ENCODE assay signal across 16 cellular contexts in genomic region chr1:32311709-32312393, GRCh38. TPM values are rescaled to one million over a fixed set of nuclear protein-coding genes. Genes with fewer than 3 reads are reported as not detected.
A peak's percentile ranks its signal among the peaks of the same experiment; 100 is the strongest.
DNase-seq lines count a peak whose midpoint lies in the region; ATAC-seq lines count a peak whose summit lies in the region.
"Had no signal": no experiment of that assay in that cellular context is flagged by ENCODE, and none has a peak within 500 bp of the region (broad histone marks: within the 10 kb centered on the region; RNA-seq: fewer than 3 reads in every experiment).

No MANE protein-coding gene starts in this region.

- POLR2A ChIA-PET in activated CD4-positive, alpha-beta T cell treated with anti-CD3 and anti-CD28 coated beads for 36 hours (lab: Charles Lee): interaction anchor here (0.5 to 1.2 kb wide), 2 partner anchors 19 to 108 kb away, joined by 3 read pairs; no protein-coding TSS in a partner anchor
- POLR2A ChIA-PET in T-cell (lab: Charles Lee): no interaction called here
- POLR2A ChIA-PET in naive thymus-derived CD8-positive, alpha-beta T cell (lab: Charles Lee): interaction anchor here (1.0 kb wide), 1 partner anchor 10 kb away, joined by 3 read pairs; no protein-coding TSS in a partner anchor

- CTCF ChIA-PET in activated CD4-positive, alpha-beta T cell treated with anti-CD3 and anti-CD28 coated beads for 36 hours (lab: Charles Lee): interaction anchor here (1.0 to 1.2 kb wide), 2 partner anchors 9 to 10 kb away, joined by 4 read pairs; no protein-coding TSS in a partner anchor
- CTCF ChIA-PET in T-cell (lab: Charles Lee): interaction anchor here in 1 of 2 donors (1.2 kb wide), 1 partner anchor 10 kb away, joined by 3 read pairs; no protein-coding TSS in a partner anchor

- no peak for DNase-seq in activated CD4-positive, alpha-beta T cell treated with anti-CD3 and anti-CD28 coated beads for 36 hours
- no peak for DNase-seq in activated CD4-positive, alpha-beta T cell treated with anti-CD3 and anti-CD28 coated beads, Interleukin-2, amount 50 U/mL, for 1 hour
- DNase-seq in DMS79 treated with DMSO at 0.1 percent for 48 hours (lab: John Stamatoyannopoulos, UW) (peak; percentile 97), T-cell (no peak), A172 (ENCODE audit: low spot score) (no peak), NCI-H748 treated with DMSO at 0.1 percent for 48 hours (lab: John Stamatoyannopoulos, UW) (no peak)
- no peak for DNase-seq in naive thymus-derived CD8-positive, alpha-beta T cell
- DNase-seq in stimulated activated CD4-positive, alpha-beta T cell treated with anti-CD3 and anti-CD28 coated beads, Interleukin-12 subunit alpha, Interleukin-12 subunit beta, amount 100 ng/mL, for 4 hours: no peak
- DNase-seq: ACHN; activated CD4-positive, alpha-beta T cell treated with anti-CD3 and anti-CD28 coated beads for 1 hour; activated effector memory CD4-positive, alpha-beta T cell treated with Interleukin-2 at 50 U/mL for 16 hours; brain microvascular endothelial cell; effector CD4-positive, alpha-beta T cell; hippocampal formation; NCI-H526 had no signal

- peaks cover 49% of the 10 kb centered on the region for H3K4me1 Mint-ChIP-seq in activated CD4-positive, alpha-beta T cell treated with anti-CD3 and anti-CD28 coated beads for 36 hours
- H3K4me1 Mint-ChIP-seq in T-cell: peaks cover 62 to 70% (median 67%) of the 10 kb centered on the region in 3 donors
- peaks cover 29 to 69% (median 62%) of the 10 kb centered on the region in 4 donors for H3K4me1 Mint-ChIP-seq in naive thymus-derived CD8-positive, alpha-beta T cell

- intact Hi-C loops in activated CD4-positive, alpha-beta T cell treated with anti-CD3 and anti-CD28 coated beads for 36 hours (cut with DNase I, micrococcal nuclease): no loop called here

- peak; percentile 58 for ATAC-seq in activated CD4-positive, alpha-beta T cell treated with anti-CD3 and anti-CD28 coated beads for 36 hours
- ATAC-seq in T-cell (replicated peaks in 1 of 4): no peak
- no peak for ATAC-seq in naive thymus-derived CD8-positive, alpha-beta T cell
- ATAC-seq: left lobe of liver had no signal

- peaks cover 25% of the 10 kb centered on the region for H3K36me3 Mint-ChIP-seq in activated CD4-positive, alpha-beta T cell treated with anti-CD3 and anti-CD28 coated beads for 36 hours (ENCODE audit: low read depth)
- H3K36me3 Mint-ChIP-seq in T-cell: peaks cover 30% of the 10 kb centered on the region
- H3K36me3 Mint-ChIP-seq in naive thymus-derived CD8-positive, alpha-beta T cell: peaks cover 0 to 50% (median 0%) of the 10 kb centered on the region in 3 donors

- peak overlapping the region; percentile 77 for H3K27ac Mint-ChIP-seq in activated CD4-positive, alpha-beta T cell treated with anti-CD3 and anti-CD28 coated beads for 36 hours
- peak overlapping the region; percentile 40 to 84 for H3K27ac Mint-ChIP-seq in T-cell
- peak overlapping the region; percentile 15 to 88 (median 80) for H3K27ac Mint-ChIP-seq in naive thymus-derived CD8-positive, alpha-beta T cell

- no peaks in the 10 kb centered on the region for H3K9me3 Mint-ChIP-seq in activated CD4-positive, alpha-beta T cell treated with anti-CD3 and anti-CD28 coated beads for 36 hours (ENCODE audit: low read depth)
- H3K9me3 Mint-ChIP-seq in T-cell: no peaks in the 10 kb centered on the region
- H3K9me3 Mint-ChIP-seq in naive thymus-derived CD8-positive, alpha-beta T cell: no peaks in the 10 kb centered on the region

- no peak overlapping the region for H3K4me3 Mint-ChIP-seq in activated CD4-positive, alpha-beta T cell treated with anti-CD3 and anti-CD28 coated beads for 36 hours
- H3K4me3 Mint-ChIP-seq in T-cell: no peak overlapping the region
- peak overlapping the region in 1 of 10 donors; percentile 2 for H3K4me3 Mint-ChIP-seq in naive thymus-derived CD8-positive, alpha-beta T cell

- H3K27me3 Mint-ChIP-seq in activated CD4-positive, alpha-beta T cell treated with anti-CD3 and anti-CD28 coated beads for 36 hours: no peaks in the 10 kb centered on the region
- no peaks in the 10 kb centered on the region for H3K27me3 Mint-ChIP-seq in T-cell
- H3K27me3 Mint-ChIP-seq in naive thymus-derived CD8-positive, alpha-beta T cell: no peaks in the 10 kb centered on the region

RNA-seq across cellular contexts. Expression of gene HDAC1, which starts 20.0 kb away (rescaled TPM):
- 100 to 1,000 TPM; 132 to 146 TPM for total RNA-seq in activated CD4-positive, alpha-beta T cell treated with anti-CD3 and anti-CD28 coated beads for 36 hours
- 100 to 1,000 TPM; 117 to 153 (median 142) TPM for total RNA-seq in T-cell
- 100 to 1,000 TPM; 154 to 156 TPM for total RNA-seq in naive thymus-derived CD8-positive, alpha-beta T cell
- 100 to 1,000 TPM; 171 to 202 (median 173) TPM for polyA plus RNA-seq in naive thymus-derived CD8-positive, alpha-beta T cell
- 61.0 and 61.8 TPM in 2 replicates for total RNA-seq in A172 (2014; rRNA removed; shearing (Covaris generic))

RNA-seq across cellular contexts. Expression of gene MARCKSL1, which starts 24.2 kb away (rescaled TPM):
- 10 to 100 TPM; 27.0 to 29.3 TPM for total RNA-seq in activated CD4-positive, alpha-beta T cell treated with anti-CD3 and anti-CD28 coated beads for 36 hours
- 10 to 100 TPM; 28.1 to 46.5 (median 41.4) TPM for total RNA-seq in T-cell
- total RNA-seq in naive thymus-derived CD8-positive, alpha-beta T cell: 10 to 100 TPM; 39.1 to 41.1 TPM
- 10 to 100 TPM; 37.8 to 81.4 (median 72.7) TPM for polyA plus RNA-seq in naive thymus-derived CD8-positive, alpha-beta T cell
- total RNA-seq in A172 (2014; rRNA removed; shearing (Covaris generic)): 91.0 and 91.1 TPM in 2 replicates

RNA-seq across cellular contexts. Expression of gene FAM229A, which starts 50.4 kb away (rescaled TPM):
- total RNA-seq in activated CD4-positive, alpha-beta T cell treated with anti-CD3 and anti-CD28 coated beads for 36 hours: 1 to 10 TPM; 3.1 to 3.3 TPM
- total RNA-seq in T-cell: 10 to 100 TPM; 27.0 to 43.0 (median 32.0) TPM
- 10 to 100 TPM; 28.7 to 30.7 TPM for total RNA-seq in naive thymus-derived CD8-positive, alpha-beta T cell
- polyA plus RNA-seq in naive thymus-derived CD8-positive, alpha-beta T cell: under 1 TPM; 0.06 to 0.47 (median 0.14) TPM
- total RNA-seq in A172 (2014; rRNA removed; shearing (Covaris generic)): 0.34 and 0.45 TPM in 2 replicates

RNA-seq across cellular contexts. Expression of gene TSSK3, which starts 50.5 kb away (rescaled TPM):
- total RNA-seq in activated CD4-positive, alpha-beta T cell treated with anti-CD3 and anti-CD28 coated beads for 36 hours: 1 to 10 TPM in 1 of 2 experiments, under 1 TPM in 1; 0.76 to 1.6 TPM
- total RNA-seq in T-cell: 1 to 10 TPM in 3 of 5 donors, under 1 TPM in 1, not detected in 1; 0.65 to 4.3 (median 2.3) TPM
- 1 to 10 TPM; 2.9 to 3.7 TPM for total RNA-seq in naive thymus-derived CD8-positive, alpha-beta T cell
- polyA plus RNA-seq in naive thymus-derived CD8-positive, alpha-beta T cell: 1 to 10 TPM in 2 of 3 donors, under 1 TPM in 1; 0.20 to 2.5 (median 2.0) TPM
- total RNA-seq in A172 (2014; rRNA removed; shearing (Covaris generic)): 0.24 TPM in 1 of 2 replicates, not detected in the other

Comparison
In these comparisons a context has a peak if more than half of its experiments do, and no peak if none do; other contexts are left out.
1. RNA of gene FAM229A, which starts 50.4 kb away (total RNA-seq): 27.0 to 43.0 TPM in T-cell and 28.7 to 30.7 TPM in naive thymus-derived CD8-positive, alpha-beta T cell; 3.1 to 3.3 TPM in activated CD4-positive, alpha-beta T cell treated with anti-CD3 and anti-CD28 coated beads for 36 hours and 0.34 to 0.45 TPM in A172; every median in the first group is over 4 times any median in the second.
2. POLR2A ChIA-PET loops: an anchor here in activated CD4-positive, alpha-beta T cell treated with anti-CD3 and anti-CD28 coated beads for 36 hours (0.5 to 1.2 kb wide) and naive thymus-derived CD8-positive, alpha-beta T cell (1.0 kb wide); none called in T-cell.
3. Peak in every context shown above with its lines, with median percentiles within 50 percentile points of each other: H3K27ac Mint-ChIP-seq.